12 cellular contexts compared by ENCODE assay signal in genomic region chrX:122582280-122582679, GRCh38.
"Had no signal": no experiment of that assay in that cellular context is flagged by ENCODE, and none has a peak within 500 bp of the region (broad histone marks: within the 10 kb centered on the region; RNA-seq: fewer than 3 reads in every experiment).

No MANE protein-coding gene starts in this region.

- H3K4me3 ChIP-seq: right atrium auricular region, skin epidermis had no signal

- DNase-seq: activated CD4-positive, alpha-beta T cell treated with anti-CD3 and anti-CD28 coated beads for 1 hour; activated CD4-positive, alpha-beta T cell treated with anti-CD3 and anti-CD28 coated beads, Interleukin-2, amount 50 U/mL, for 4 hours; activated naive CD4-positive, alpha-beta T cell treated with anti-CD3 and anti-CD28 coated beads, Interleukin-2, amount 50 U/mL, for 16 hours; caudate nucleus; kidney glomerular epithelial cell; nucleus accumbens; T-helper 1 cell; T1000 had no signal

- ATAC-seq: esophagus mucosa; natural killer cell treated with Interleukin-12 subunit alpha and Interleukin-12 subunit beta and Interleukin-15 and Interleukin-18, amount 100 ng/mL, for 72 hours had no signal
